Comparison of ENCODE assay signal across 1 cellular context in the genomic region with DNA sequence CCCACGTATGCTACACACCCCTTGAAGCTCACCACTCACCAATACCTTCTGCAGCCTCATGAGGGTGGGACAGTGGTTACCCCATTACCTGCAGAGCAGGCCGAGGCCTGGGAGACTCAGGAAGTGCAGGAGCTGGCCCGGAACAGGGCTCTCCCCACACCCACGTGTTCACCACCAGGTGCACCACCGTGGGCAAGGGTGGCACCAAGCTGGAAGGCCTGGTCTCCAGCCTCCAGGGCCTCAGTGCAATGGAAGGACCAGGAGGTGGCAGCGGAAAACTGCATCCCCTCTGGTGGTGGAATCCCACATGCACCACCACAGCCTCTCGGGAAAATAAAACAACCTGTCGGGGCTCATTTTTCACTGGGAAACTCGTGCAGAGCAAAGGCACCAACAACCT.
TF ChIP-seq lines count a peak whose summit lies in the region.

No MANE protein-coding gene starts in this region.

TF ChIP-seq in GM23338, 12 proteins besides CTCF, POLR2A, EP300 and RAD21 (continued from another document):
- TF ChIP-seq, protein P1, sequence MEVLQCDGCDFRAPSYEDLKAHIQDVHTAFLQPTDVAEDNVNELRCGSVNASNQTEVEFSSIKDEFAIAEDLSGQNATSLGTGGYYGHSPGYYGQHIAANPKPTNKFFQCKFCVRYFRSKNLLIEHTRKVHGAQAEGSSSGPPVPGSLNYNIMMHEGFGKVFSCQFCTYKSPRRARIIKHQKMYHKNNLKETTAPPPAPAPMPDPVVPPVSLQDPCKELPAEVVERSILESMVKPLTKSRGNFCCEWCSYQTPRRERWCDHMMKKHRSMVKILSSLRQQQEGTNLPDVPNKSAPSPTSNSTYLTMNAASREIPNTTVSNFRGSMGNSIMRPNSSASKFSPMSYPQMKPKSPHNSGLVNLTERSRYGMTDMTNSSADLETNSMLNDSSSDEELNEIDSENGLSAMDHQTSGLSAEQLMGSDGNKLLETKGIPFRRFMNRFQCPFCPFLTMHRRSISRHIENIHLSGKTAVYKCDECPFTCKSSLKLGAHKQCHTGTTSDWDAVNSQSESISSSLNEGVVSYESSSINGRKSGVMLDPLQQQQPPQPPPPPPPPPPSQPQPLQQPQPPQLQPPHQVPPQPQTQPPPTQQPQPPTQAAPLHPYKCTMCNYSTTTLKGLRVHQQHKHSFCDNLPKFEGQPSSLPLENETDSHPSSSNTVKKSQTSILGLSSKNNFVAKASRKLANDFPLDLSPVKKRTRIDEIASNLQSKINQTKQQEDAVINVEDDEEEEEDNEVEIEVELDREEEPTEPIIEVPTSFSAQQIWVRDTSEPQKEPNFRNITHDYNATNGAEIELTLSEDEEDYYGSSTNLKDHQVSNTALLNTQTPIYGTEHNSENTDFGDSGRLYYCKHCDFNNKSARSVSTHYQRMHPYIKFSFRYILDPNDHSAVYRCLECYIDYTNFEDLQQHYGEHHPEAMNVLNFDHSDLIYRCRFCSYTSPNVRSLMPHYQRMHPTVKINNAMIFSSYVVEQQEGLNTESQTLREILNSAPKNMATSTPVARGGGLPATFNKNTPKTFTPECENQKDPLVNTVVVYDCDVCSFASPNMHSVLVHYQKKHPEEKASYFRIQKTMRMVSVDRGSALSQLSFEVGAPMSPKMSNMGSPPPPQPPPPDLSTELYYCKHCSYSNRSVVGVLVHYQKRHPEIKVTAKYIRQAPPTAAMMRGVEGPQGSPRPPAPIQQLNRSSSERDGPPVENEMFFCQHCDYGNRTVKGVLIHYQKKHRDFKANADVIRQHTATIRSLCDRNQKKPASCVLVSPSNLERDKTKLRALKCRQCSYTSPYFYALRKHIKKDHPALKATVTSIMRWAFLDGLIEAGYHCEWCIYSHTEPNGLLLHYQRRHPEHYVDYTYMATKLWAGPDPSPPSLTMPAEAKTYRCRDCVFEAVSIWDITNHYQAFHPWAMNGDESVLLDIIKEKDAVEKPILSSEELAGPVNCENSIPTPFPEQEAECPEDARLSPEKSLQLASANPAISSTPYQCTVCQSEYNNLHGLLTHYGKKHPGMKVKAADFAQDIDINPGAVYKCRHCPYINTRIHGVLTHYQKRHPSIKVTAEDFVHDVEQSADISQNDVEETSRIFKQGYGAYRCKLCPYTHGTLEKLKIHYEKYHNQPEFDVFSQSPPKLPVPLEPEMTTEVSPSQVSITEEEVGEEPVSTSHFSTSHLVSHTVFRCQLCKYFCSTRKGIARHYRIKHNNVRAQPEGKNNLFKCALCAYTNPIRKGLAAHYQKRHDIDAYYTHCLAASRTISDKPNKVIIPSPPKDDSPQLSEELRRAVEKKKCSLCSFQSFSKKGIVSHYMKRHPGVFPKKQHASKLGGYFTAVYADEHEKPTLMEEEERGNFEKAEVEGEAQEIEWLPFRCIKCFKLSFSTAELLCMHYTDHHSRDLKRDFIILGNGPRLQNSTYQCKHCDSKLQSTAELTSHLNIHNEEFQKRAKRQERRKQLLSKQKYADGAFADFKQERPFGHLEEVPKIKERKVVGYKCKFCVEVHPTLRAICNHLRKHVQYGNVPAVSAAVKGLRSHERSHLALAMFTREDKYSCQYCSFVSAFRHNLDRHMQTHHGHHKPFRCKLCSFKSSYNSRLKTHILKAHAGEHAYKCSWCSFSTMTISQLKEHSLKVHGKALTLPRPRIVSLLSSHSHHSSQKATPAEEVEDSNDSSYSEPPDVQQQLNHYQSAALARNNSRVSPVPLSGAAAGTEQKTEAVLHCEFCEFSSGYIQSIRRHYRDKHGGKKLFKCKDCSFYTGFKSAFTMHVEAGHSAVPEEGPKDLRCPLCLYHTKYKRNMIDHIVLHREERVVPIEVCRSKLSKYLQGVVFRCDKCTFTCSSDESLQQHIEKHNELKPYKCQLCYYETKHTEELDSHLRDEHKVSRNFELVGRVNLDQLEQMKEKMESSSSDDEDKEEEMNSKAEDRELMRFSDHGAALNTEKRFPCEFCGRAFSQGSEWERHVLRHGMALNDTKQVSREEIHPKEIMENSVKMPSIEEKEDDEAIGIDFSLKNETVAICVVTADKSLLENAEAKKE (CRISPR knock-in tag; IDR thresholded peaks at IDR 0.05) = no peak
